40 cellular contexts compared by ENCODE assay signal in the genomic region with DNA sequence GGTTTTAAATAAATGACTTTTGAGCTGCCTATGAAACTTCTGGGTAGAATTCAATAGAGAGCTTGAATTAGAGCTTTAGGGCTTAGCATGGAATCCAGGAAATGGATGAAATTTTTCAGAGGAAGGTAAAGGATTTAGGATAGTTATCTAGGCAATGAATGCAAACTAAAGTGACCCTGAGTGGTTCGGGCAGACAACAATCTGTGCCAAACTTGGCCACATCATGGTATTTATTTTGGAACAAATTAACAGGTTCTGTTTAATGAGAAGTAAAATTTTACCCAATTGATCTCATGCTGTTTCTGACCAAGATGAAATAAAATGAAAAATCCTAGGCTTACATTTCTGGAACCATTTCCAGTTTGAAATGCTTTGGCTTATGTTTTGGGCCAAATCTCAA.
"Had no signal": no experiment of that assay in that cellular context is flagged by ENCODE, and none has a peak within 500 bp of the region (broad histone marks: within the 10 kb centered on the region; RNA-seq: fewer than 3 reads in every experiment).

No MANE protein-coding gene starts in this region.

- H3K27me3 Mint-ChIP-seq: activated naive CD4-positive, alpha-beta T cell treated with anti-CD3 and anti-CD28 coated beads, Interleukin-2, amount 10 ng/mL, durations not matched to agents 7 days and 5 days; activated naive CD4-positive, alpha-beta T cell treated with anti-CD3 and anti-CD28 coated beads, Interleukin-2, amount 50 U/mL, for 24 hours; activated naive CD8-positive, alpha-beta T cell; activated naive CD8-positive, alpha-beta T cell treated with anti-CD3 and anti-CD28 coated beads for 36 hours; activated naive CD8-positive, alpha-beta T cell treated with anti-CD3 and anti-CD28 coated beads, Interleukin-2, amount 10 ng/mL, durations not matched to agents 7 days and 5 days; activated naive CD8-positive, alpha-beta T cell treated with anti-CD3 and anti-CD28 coated beads, Interleukin-2, amount 50 U/mL, for 24 hours; activated T-cell treated with anti-CD3 and anti-CD28 coated beads, Interleukin-2, amount 50 U/mL, for 24 hours; activated T-helper 17 cell treated with anti-CD3 and anti-CD28 coated beads, Interleukin-2, amount 50 U/mL, for 72 hours; brain; central memory CD8-positive, alpha-beta T cell had no signal

- H3K9me3 Mint-ChIP-seq: activated naive CD4-positive, alpha-beta T cell treated with anti-CD3 and anti-CD28 coated beads for 36 hours; activated T-cell treated with anti-CD3 and anti-CD28 coated beads, Interleukin-2, amount 50 U/mL, for 4 hours; activated T-helper 1 cell treated with anti-CD3 and anti-CD28 coated beads, Interleukin-12 subunit alpha, Interleukin-12 subunit beta, Interleukin-2, Interleukin-4 antibody, amounts not matched to agents 30 ng/mL and 10 ng/mL and 1 ng/mL, durations not matched to agents 14 hours and 24 hours and 36 hours had no signal

- FAIRE-seq: astrocyte, bronchial epithelial cell had no signal

- ATAC-seq: activated naive CD4-positive, alpha-beta T cell treated with anti-CD3 and anti-CD28 coated beads, Interleukin-2, amount 50 U/mL, for 72 hours; activated naive CD8-positive, alpha-beta T cell treated with anti-CD3 and anti-CD28 coated beads, Interleukin-2, amount 50 U/mL, for 24 hours; activated T-cell treated with anti-CD3 and anti-CD28 coated beads, Interleukin-2, amount 50 U/mL, for 4 hours; activated T-cell treated with anti-CD3 and anti-CD28 coated beads, Interleukin-2, amount 50 U/mL, for 72 hours; activated T-helper 17 cell treated with anti-CD3 and anti-CD28 coated beads, Interleukin-2, amount 50 U/mL, for 72 hours; body of pancreas had no signal

- DNase-seq: activated effector memory CD4-positive, alpha-beta T cell treated with anti-CD3 and anti-CD28 coated beads, Interleukin-2, amount 50 U/mL, for 16 hours; activated effector memory CD4-positive, alpha-beta T cell treated with Interleukin-2 at 50 U/mL for 16 hours; activated gamma-delta T cell; activated gamma-delta T cell treated with Interleukin-2 at 50 U/mL for 16 hours; activated naive CD4-positive, alpha-beta T cell; activated naive CD4-positive, alpha-beta T cell treated with anti-CD3 and anti-CD28 coated beads for 36 hours; activated naive CD4-positive, alpha-beta T cell treated with anti-CD3 and anti-CD28 coated beads, Interleukin-2, amount 10 ng/mL, durations not matched to agents 7 days and 5 days; activated naive CD4-positive, alpha-beta T cell treated with anti-CD3 and anti-CD28 coated beads, Interleukin-2, amount 50 U/mL, for 16 hours; activated naive CD4-positive, alpha-beta T cell treated with Interleukin-2 at 50 U/mL for 16 hours; activated naive CD8-positive, alpha-beta T cell treated with anti-CD3 and anti-CD28 coated beads for 36 hours; activated naive CD8-positive, alpha-beta T cell treated with anti-CD3 and anti-CD28 coated beads, Interleukin-2, amount 10 ng/mL, durations not matched to agents 7 days and 5 days; activated naive CD8-positive, alpha-beta T cell treated with anti-CD3 and anti-CD28 coated beads, Interleukin-2, amount 50 U/mL, for 24 hours; activated T-cell treated with anti-CD3 and anti-CD28 coated beads, Interleukin-2, amount 50 U/mL, for 1 hour; activated T-cell treated with anti-CD3 and anti-CD28 coated beads, Interleukin-2, amount 50 U/mL, for 24 hours; activated T-cell treated with anti-CD3 and anti-CD28 coated beads, Interleukin-2, amount 50 U/mL, for 4 hours; activated T-cell treated with anti-CD3 and anti-CD28 coated beads, Interleukin-2, amount 50 U/mL, for 48 hours; activated T-cell treated with anti-CD3 and anti-CD28 coated beads, Interleukin-2, amount 50 U/mL, for 72 hours; adrenal gland; amniotic stem cell; amygdala; anterior cingulate cortex; aorta; body of pancreas; brain microvascular endothelial cell; caudate nucleus; central memory CD4-positive, alpha-beta T cell; cerebellar nuclear complex had no signal

- H3K36me3 ChIP-seq: adrenal gland, ascending aorta, brain microvascular endothelial cell, breast epithelium, cardiac muscle cell had no signal

- H3K9me3 ChIP-seq: adrenal gland, ascending aorta, body of pancreas, breast epithelium had no signal

- H3K27ac ChIP-seq: adrenal gland, ascending aorta, body of pancreas, brain microvascular endothelial cell, breast epithelium, cardiac muscle cell had no signal

- H3K36me3 Mint-ChIP-seq: activated naive CD4-positive, alpha-beta T cell treated with anti-CD3 and anti-CD28 coated beads, Interleukin-2, amount 10 ng/mL, durations not matched to agents 7 days and 5 days; activated naive CD4-positive, alpha-beta T cell treated with anti-CD3 and anti-CD28 coated beads, Interleukin-2, amount 50 U/mL, for 24 hours; activated naive CD4-positive, alpha-beta T cell treated with anti-CD3 and anti-CD28 coated beads, Interleukin-2, amount 50 U/mL, for 72 hours; activated naive CD8-positive, alpha-beta T cell; activated naive CD8-positive, alpha-beta T cell treated with anti-CD3 and anti-CD28 coated beads for 36 hours; activated naive CD8-positive, alpha-beta T cell treated with anti-CD3 and anti-CD28 coated beads, Interleukin-2, amount 10 ng/mL, durations not matched to agents 7 days and 5 days; brain had no signal

- H3K4me1 Mint-ChIP-seq: activated naive CD4-positive, alpha-beta T cell treated with anti-CD3 and anti-CD28 coated beads, Interleukin-2, amount 10 ng/mL, durations not matched to agents 7 days and 5 days; activated naive CD4-positive, alpha-beta T cell treated with anti-CD3 and anti-CD28 coated beads, Interleukin-2, amount 50 U/mL, for 24 hours; activated naive CD8-positive, alpha-beta T cell treated with anti-CD3 and anti-CD28 coated beads for 36 hours; activated naive CD8-positive, alpha-beta T cell treated with anti-CD3 and anti-CD28 coated beads, Interleukin-2, amount 10 ng/mL, durations not matched to agents 7 days and 5 days; activated naive CD8-positive, alpha-beta T cell treated with anti-CD3 and anti-CD28 coated beads, Interleukin-2, amount 50 U/mL, for 24 hours; activated T-helper 17 cell treated with anti-CD3 and anti-CD28 coated beads, Interleukin-2, amount 50 U/mL, for 72 hours; brain; central memory CD8-positive, alpha-beta T cell had no signal

- H3K27me3 ChIP-seq: adrenal gland, ascending aorta, body of pancreas, brain microvascular endothelial cell, breast epithelium, cardiac muscle cell had no signal

- H3K4me3 ChIP-seq: adrenal gland, ascending aorta, body of pancreas, breast epithelium, cardiac muscle cell had no signal

- H3K4me3 Mint-ChIP-seq: activated naive CD4-positive, alpha-beta T cell treated with anti-CD3 and anti-CD28 coated beads for 36 hours; activated naive CD4-positive, alpha-beta T cell treated with anti-CD3 and anti-CD28 coated beads, Interleukin-2, amount 10 ng/mL, durations not matched to agents 7 days and 5 days; activated naive CD4-positive, alpha-beta T cell treated with anti-CD3 and anti-CD28 coated beads, Interleukin-2, amount 50 U/mL, for 24 hours; activated naive CD8-positive, alpha-beta T cell; activated naive CD8-positive, alpha-beta T cell treated with anti-CD3 and anti-CD28 coated beads for 36 hours; activated naive CD8-positive, alpha-beta T cell treated with anti-CD3 and anti-CD28 coated beads, Interleukin-2, amount 10 ng/mL, durations not matched to agents 7 days and 5 days; activated naive CD8-positive, alpha-beta T cell treated with anti-CD3 and anti-CD28 coated beads, Interleukin-2, amount 50 U/mL, for 24 hours; activated T-cell treated with anti-CD3 and anti-CD28 coated beads, Interleukin-2, amount 50 U/mL, for 24 hours; activated T-cell treated with anti-CD3 and anti-CD28 coated beads, Interleukin-2, amount 50 U/mL, for 4 hours; activated T-cell treated with anti-CD3 and anti-CD28 coated beads, Interleukin-2, amount 50 U/mL, for 72 hours; activated T-helper 1 cell treated with anti-CD3 and anti-CD28 coated beads, Interleukin-12 subunit alpha, Interleukin-12 subunit beta, Interleukin-2, Interleukin-4 antibody, amounts not matched to agents 30 ng/mL and 10 ng/mL and 1 ng/mL, durations not matched to agents 14 hours and 24 hours and 36 hours; activated T-helper 17 cell treated with anti-CD3 and anti-CD28 coated beads, Interleukin-2, amount 50 U/mL, for 72 hours; brain; central memory CD8-positive, alpha-beta T cell had no signal

- H3K27ac Mint-ChIP-seq: activated naive CD4-positive, alpha-beta T cell treated with anti-CD3 and anti-CD28 coated beads for 36 hours; activated naive CD4-positive, alpha-beta T cell treated with anti-CD3 and anti-CD28 coated beads, Interleukin-2, amount 10 ng/mL, durations not matched to agents 7 days and 5 days; activated naive CD4-positive, alpha-beta T cell treated with anti-CD3 and anti-CD28 coated beads, Interleukin-2, amount 50 U/mL, for 24 hours; activated naive CD4-positive, alpha-beta T cell treated with anti-CD3 and anti-CD28 coated beads, Interleukin-2, amount 50 U/mL, for 72 hours; activated naive CD8-positive, alpha-beta T cell; activated naive CD8-positive, alpha-beta T cell treated with anti-CD3 and anti-CD28 coated beads for 36 hours; activated naive CD8-positive, alpha-beta T cell treated with anti-CD3 and anti-CD28 coated beads, Interleukin-2, amount 10 ng/mL, durations not matched to agents 7 days and 5 days; activated naive CD8-positive, alpha-beta T cell treated with anti-CD3 and anti-CD28 coated beads, Interleukin-2, amount 50 U/mL, for 24 hours; activated T-cell treated with anti-CD3 and anti-CD28 coated beads, Interleukin-2, amount 50 U/mL, for 24 hours; activated T-cell treated with anti-CD3 and anti-CD28 coated beads, Interleukin-2, amount 50 U/mL, for 72 hours; activated T-helper 1 cell treated with anti-CD3 and anti-CD28 coated beads, Interleukin-12 subunit alpha, Interleukin-12 subunit beta, Interleukin-2, Interleukin-4 antibody, amounts not matched to agents 30 ng/mL and 10 ng/mL and 1 ng/mL, durations not matched to agents 14 hours and 24 hours and 36 hours; activated T-helper 17 cell treated with anti-CD3 and anti-CD28 coated beads, Interleukin-2, amount 50 U/mL, for 72 hours; activated T-helper 2 cell treated with anti-CD3 and anti-CD28 coated beads, Interferon-gamma antibody, Interleukin-2, Interleukin-4, amounts not matched to agents 10 μg/mL and 5 μg/mL and 100 μg/mL, durations not matched to agents 14 hours and 24 hours and 36 hours; brain had no signal
